21 cellular contexts compared by ENCODE assay signal in the genomic region with DNA sequence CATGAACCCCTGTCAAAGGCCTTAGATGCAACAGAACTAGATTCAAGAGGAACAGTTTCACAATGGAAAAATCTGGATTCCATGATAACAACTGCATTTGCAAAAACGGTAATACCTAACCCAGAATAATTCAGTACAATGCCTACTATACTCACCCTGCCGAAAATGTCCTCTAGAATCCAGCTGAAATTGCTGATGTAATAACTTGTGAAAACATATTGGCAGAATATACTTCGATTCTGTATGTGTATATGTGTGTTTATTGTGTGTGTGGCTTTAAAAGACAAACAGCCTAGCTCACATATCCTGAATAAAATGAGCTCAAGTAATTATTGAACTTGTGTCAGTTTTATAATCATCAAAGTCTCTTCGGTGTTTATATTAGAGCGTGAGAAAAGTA. TPM values are rescaled to one million over a fixed set of nuclear protein-coding genes. Genes with fewer than 3 reads are reported as not detected.
DNase-seq lines count a peak whose midpoint lies in the region; ATAC-seq, FAIRE-seq and TF ChIP-seq lines count a peak whose summit lies in the region.
"Had no signal": no experiment of that assay in that cellular context is flagged by ENCODE, and none has a peak within 500 bp of the region (broad histone marks: within the 10 kb centered on the region; RNA-seq: fewer than 3 reads in every experiment).

No MANE protein-coding gene starts in this region.

- peaks cover 12% of the 10 kb centered on the region for H3K9me1 ChIP-seq in IMR-90 (ENCODE audit: insufficient read depth, low read length)

- H3K79me1 ChIP-seq in IMR-90 (ENCODE audit: low read depth in 1 of 2, low read length in 2 of 2) = peaks cover 8 to 32% of the 10 kb centered on the region in 2 experiments; a peak in 2 of 4 replicates

- H3K79me2 ChIP-seq in HepG2 (ENCODE audit: insufficient read depth, low read length) = no peaks in the 10 kb centered on the region
- H3K79me2 ChIP-seq: parathyroid adenoma had no signal

- H2AFZ ChIP-seq in IMR-90 (replicated peaks; ENCODE audit: low read length, poor library complexity) = no peak overlapping the region
- no peak overlapping the region for H2AFZ ChIP-seq in HepG2 (ENCODE audit: low read length)
- H2AFZ ChIP-seq: parathyroid adenoma had no signal

- no peak for ATAC-seq in IMR-90 (ENCODE audit: low read depth)
- no peak for ATAC-seq in activated T-helper 17 cell treated with anti-CD3 and anti-CD28 coated beads, Interleukin-2, amount 50 U/mL, for 72 hours (replicated peaks)
- no peak for ATAC-seq in HepG2
- no peak for ATAC-seq in right cardiac atrium

- no peak overlapping the region for H2AK5ac ChIP-seq in IMR-90 (ENCODE audit: low read depth, low read length)

- TF ChIP-seq RAD21 in IMR-90 (IDR thresholded peaks at IDR 0.05; ENCODE audit: low read length) (no peak), HepG2 (CRISPR knock-in tag; IDR thresholded peaks at IDR 0.05) (no peak)

- in situ Hi-C loops in IMR-90 (cut with MboI; ENCODE audit: low sequenced_read_pairs) (no loop called here), HepG2 (cut with HindIII; ENCODE audit: extremely low pct_ligation_motif_present, low pct_unique_long_range_greater_than_20kb) (no loop called here)

- H4K91ac ChIP-seq in IMR-90 (ENCODE audit: insufficient read depth, low read depth, low read length) = peak overlapping the region; percentile 37; the same call in 1 of the 2 replicates

- TF ChIP-seq POLR2A in IMR-90 (IDR thresholded peaks at IDR 0.05; ENCODE audit: low read depth, low read length) = no peak
- TF ChIP-seq POLR2A in HepG2 (IDR thresholded peaks at IDR 0.05; ENCODE audit: insufficient read depth in 1 of 2, low read depth in 2 of 2, low read length in 2 of 2) = no peak

- no peak for TF ChIP-seq CTCF in IMR-90 (conservative IDR thresholded peaks at IDR 0.05; ENCODE audit: low read depth, low read length)
- no peak for TF ChIP-seq CTCF in HepG2 (CRISPR knock-in tag; IDR thresholded peaks at IDR 0.05)

- no peak overlapping the region for H3K9ac ChIP-seq in IMR-90 (ENCODE audit: low read depth, low read length)
- H3K9ac ChIP-seq in HepG2 (ENCODE audit: insufficient read depth, low read depth, low read length) = peak overlapping the region; percentile 48; the same call in 1 of the 2 replicates
- H3K9ac ChIP-seq: parathyroid adenoma had no signal

- DNase-seq in CD4-positive, alpha-beta memory T cell = no peak
- DNase-seq in IMR-90 (no peak), HepG2 (ENCODE audit: low spot score) (no peak), right cardiac atrium (no peak), A172 (ENCODE audit: low spot score) (no peak)
- no peak for DNase-seq in NK-92 treated with Interleukin-12 subunit alpha and Interleukin-12 subunit beta, amount 100 ng/mL, for 24 hours (lab: John Stamatoyannopoulos, UW)
- DNase-seq: activated CD4-positive, alpha-beta memory T cell treated with anti-CD3 and anti-CD28 coated beads for 36 hours; activated CD8-positive, alpha-beta memory T cell treated with anti-CD3 and anti-CD28 coated beads, Interleukin-2, amount 50 U/mL, for 48 hours; hypothalamus; mammary epithelial cell; NCI-H2029 treated with DMSO at 0.1 percent for 48 hours; NCI-H526; nephron progenitor cell; sigmoid colon; stimulated activated CD4-positive, alpha-beta T cell treated with anti-CD3 and anti-CD28 coated beads, Interleukin-4, amount 100 ng/mL, for 1 hour; thyroid gland had no signal

- no peak for FAIRE-seq in HepG2 (lab: Jason Lieb, UNC)

- H3K4me3 ChIP-seq in CD4-positive, alpha-beta memory T cell (ENCODE audit: low read length in 2 of 2) = no peak overlapping the region
- H3K4me3 ChIP-seq in IMR-90 (ENCODE audit: insufficient read depth, low read depth, low read length) = no peak overlapping the region
- no peak overlapping the region for H3K4me3 ChIP-seq in HepG2 (replicated peaks in 1 of 3; ENCODE audit: insufficient read depth in 1 of 3, low read depth in 2 of 3, low read length in 3 of 3)
- H3K4me3 ChIP-seq in right cardiac atrium (ENCODE audit: low read length) = no peak overlapping the region
- H3K4me3 ChIP-seq: HAP-1, sigmoid colon, thyroid gland had no signal

- H2BK5ac ChIP-seq in IMR-90 (ENCODE audit: low read depth, low read length, poor library complexity, severe bottlenecking) = peak overlapping the region; percentile 0

- peak overlapping the region; percentile 51; the same call in 1 of the 2 replicates for H2BK20ac ChIP-seq in IMR-90 (ENCODE audit: low read depth, low read length)

- peaks cover 20 to 39% (median 31%) of the 10 kb centered on the region in 4 donors for H3K4me1 Mint-ChIP-seq in CD4-positive, alpha-beta memory T cell
- peaks cover 28% of the 10 kb centered on the region for H3K4me1 Mint-ChIP-seq in activated T-helper 17 cell treated with anti-CD3 and anti-CD28 coated beads, Interleukin-2, amount 50 U/mL, for 72 hours

- no peaks in the 10 kb centered on the region for H3K9me3 ChIP-seq in CD4-positive, alpha-beta memory T cell (ENCODE audit: control insufficient read depth in 1 of 2, low read length in 2 of 2)
- H3K9me3 ChIP-seq in IMR-90 (ENCODE audit: control insufficient read depth, insufficient read depth, low read length) (no peaks in the 10 kb centered on the region), HepG2 (ENCODE audit: low read length) (no peaks in the 10 kb centered on the region), right cardiac atrium (ENCODE audit: control insufficient read depth, low read length) (no peaks in the 10 kb centered on the region)
- H3K9me3 ChIP-seq: HAP-1, sigmoid colon, thyroid gland had no signal

- peak overlapping the region; percentile 68 for H2BK120ac ChIP-seq in IMR-90 (ENCODE audit: low read depth, low read length)

- H3K4me3 Mint-ChIP-seq in CD4-positive, alpha-beta memory T cell = peak overlapping the region in 3 of 8 donors; percentile 27 to 73 (median 49)
- H3K4me3 Mint-ChIP-seq in activated T-helper 17 cell treated with anti-CD3 and anti-CD28 coated beads, Interleukin-2, amount 50 U/mL, for 72 hours = peak overlapping the region; percentile 15
- H3K4me3 Mint-ChIP-seq: activated CD4-positive, alpha-beta memory T cell treated with anti-CD3 and anti-CD28 coated beads for 36 hours; nephron progenitor cell; T-helper 1 cell treated with Interleukin-12 subunit alpha and Interleukin-12 subunit beta and Interleukin-4 antibody, amounts not matched to agents 30 μg/mL and 1 μg/mL, for 36 hours had no signal

- no peaks in the 10 kb centered on the region for H3K27me3 Mint-ChIP-seq in CD4-positive, alpha-beta memory T cell
- no peaks in the 10 kb centered on the region for H3K27me3 Mint-ChIP-seq in activated T-helper 17 cell treated with anti-CD3 and anti-CD28 coated beads, Interleukin-2, amount 50 U/mL, for 72 hours
- H3K27me3 Mint-ChIP-seq: activated CD4-positive, alpha-beta memory T cell treated with anti-CD3 and anti-CD28 coated beads for 36 hours had no signal

- H4K8ac ChIP-seq in IMR-90 (ENCODE audit: low read depth in 2 of 2, low read length in 2 of 2) = peak overlapping the region; percentile 57 to 65

- H2AK9ac ChIP-seq in IMR-90 (replicated peaks; ENCODE audit: low read depth, low read length, poor library complexity) = no peak overlapping the region

- 0 out of 2 replicates have a peak overlapping the region, but pooled peaks have one; percentile 34 for H3K56ac ChIP-seq in IMR-90 (ENCODE audit: extremely low read depth, insufficient read depth, low read length)

- no TSS peak for BruUV-seq in IMR-90 (replicated peaks; lab: Mats Ljungman, UMichigan)
- BruUV-seq in HepG2 (replicated peaks; lab: Mats Ljungman, UMichigan) = no TSS peak

- intact Hi-C loops in CD4-positive, alpha-beta memory T cell (cut with micrococcal nuclease) = no loop called here
- intact Hi-C loops in IMR-90 (cut with micrococcal nuclease) (no loop called here), HepG2 (cut with micrococcal nuclease; ENCODE audit: unreplicated experiment) (loop anchor here (10.0 kb wide), 1 partner anchor 1551 kb away; no protein-coding TSS in a partner anchor), right cardiac atrium (cut with DNase I) (no loop called here)

- peak overlapping the region in 5 of 7 donors; percentile 35 to 89 (median 76) for H3K27ac Mint-ChIP-seq in CD4-positive, alpha-beta memory T cell
- H3K27ac Mint-ChIP-seq in activated T-helper 17 cell treated with anti-CD3 and anti-CD28 coated beads, Interleukin-2, amount 50 U/mL, for 72 hours = no peak overlapping the region
- H3K27ac Mint-ChIP-seq: activated CD4-positive, alpha-beta memory T cell treated with anti-CD3 and anti-CD28 coated beads for 36 hours; nephron progenitor cell had no signal

- no peak overlapping the region for H3K27ac ChIP-seq in CD4-positive, alpha-beta memory T cell (ENCODE audit: low read depth, low read length)
- H3K27ac ChIP-seq in IMR-90 (ENCODE audit: insufficient read depth, low read length) = no peak overlapping the region
- H3K27ac ChIP-seq in HepG2 (ENCODE audit: extremely low read length, insufficient read depth, low read length) = peak overlapping the region; percentile 64
- no peak overlapping the region for H3K27ac ChIP-seq in right cardiac atrium (ENCODE audit: low read length)
- H3K27ac ChIP-seq: parathyroid adenoma, RWPE1, sigmoid colon, thyroid gland had no signal

- peaks cover 0 to 8% (median under 1%) of the 10 kb centered on the region in 8 donors for H3K9me3 Mint-ChIP-seq in CD4-positive, alpha-beta memory T cell
- H3K9me3 Mint-ChIP-seq in activated T-helper 17 cell treated with anti-CD3 and anti-CD28 coated beads, Interleukin-2, amount 50 U/mL, for 72 hours = no peaks in the 10 kb centered on the region

- H4K5ac ChIP-seq in IMR-90 (ENCODE audit: low read depth, low read length) = peak overlapping the region; percentile 39; the same call in 1 of the 2 replicates

- H3K18ac ChIP-seq in IMR-90 (ENCODE audit: low read depth, low read length) = peak overlapping the region; percentile 50; the same call in 1 of the 2 replicates

- CTCF ChIA-PET in CD4-positive, alpha-beta memory T cell (lab: Charles Lee; ENCODE audit: partially characterized antibody) = interaction anchor here (0.7 kb wide), 1 partner anchor 197 kb away, joined by 3 read pairs; no protein-coding TSS in a partner anchor
- CTCF ChIA-PET in IMR-90 (lab: Yijun Ruan, JAX) (interaction anchor here (0.6 kb wide), 2 partner anchors 14 to 676 kb away, joined by 3 to 5 read pairs; no protein-coding TSS in a partner anchor), HepG2 (lab: Yijun Ruan, JAX; ENCODE audit: low intra/inter-chr PET ratio, low total read pairs) (no interaction called here)

- peak overlapping the region; percentile 87; the same call in 1 of the 3 replicates for H2BK15ac ChIP-seq in IMR-90 (ENCODE audit: low read depth, low read length)

- H3K4ac ChIP-seq in IMR-90 (ENCODE audit: low read depth, low read length) = peak overlapping the region; percentile 33; the same call in 1 of the 2 replicates

- H4K20me1 ChIP-seq in IMR-90 (ENCODE audit: insufficient read depth, low read length) = no peaks in the 10 kb centered on the region
- no peaks in the 10 kb centered on the region for H4K20me1 ChIP-seq in HepG2 (ENCODE audit: insufficient read depth, low read length)

- 0 out of 2 replicates have a peak overlapping the region, but pooled peaks have one; percentile 38 for H3K14ac ChIP-seq in IMR-90 (replicated peaks; ENCODE audit: low read depth, low read length)

- TF ChIP-seq EP300 in HepG2 (IDR thresholded peaks at IDR 0.05; ENCODE audit: low read depth in 2 of 2, low read length in 2 of 2) = no peak
- TF ChIP-seq EP300 in HepG2 (CRISPR knock-in tag; IDR thresholded peaks at IDR 0.05; ENCODE audit: borderline replicate concordance) = no peak

- H3K27me3 ChIP-seq in CD4-positive, alpha-beta memory T cell (ENCODE audit: insufficient read depth, low read length) = no peaks in the 10 kb centered on the region
- no peaks in the 10 kb centered on the region for H3K27me3 ChIP-seq in IMR-90 (ENCODE audit: control insufficient read depth, insufficient read depth, low read length)
- no peaks in the 10 kb centered on the region for H3K27me3 ChIP-seq in HepG2 (ENCODE audit: control insufficient read depth in 1 of 2, insufficient read depth in 2 of 2, low read length in 2 of 2)
- H3K27me3 ChIP-seq in right cardiac atrium (ENCODE audit: control insufficient read depth, insufficient read depth) = no peaks in the 10 kb centered on the region
- H3K27me3 ChIP-seq: sigmoid colon, thyroid gland had no signal

- no peaks in the 10 kb centered on the region for H3K36me3 ChIP-seq in CD4-positive, alpha-beta memory T cell (ENCODE audit: insufficient read depth, low read length)
- no peaks in the 10 kb centered on the region for H3K36me3 ChIP-seq in IMR-90 (ENCODE audit: control insufficient read depth, insufficient read depth, low read length)
- no peaks in the 10 kb centered on the region for H3K36me3 ChIP-seq in HepG2 (replicated peaks in 1 of 2; ENCODE audit: control insufficient read depth in 1 of 2, insufficient read depth in 2 of 2, low read length in 2 of 2)
- H3K36me3 ChIP-seq: HAP-1, sigmoid colon, thyroid gland had no signal

- H3K23ac ChIP-seq in IMR-90 (ENCODE audit: low read depth, low read length) = peak overlapping the region; percentile 48; the same call in 1 of the 2 replicates

- POLR2A ChIA-PET in CD4-positive, alpha-beta memory T cell (lab: Charles Lee; ENCODE audit: partially characterized antibody) = interaction anchor here (1.1 kb wide), 1 partner anchor 45 kb away, joined by 4 read pairs; no protein-coding TSS in a partner anchor
- POLR2A ChIA-PET in IMR-90 (lab: Charles Lee; ENCODE audit: unreplicated experiment) (no interaction called here), HepG2 (lab: Yijun Ruan, JAX) (interaction anchor here (1.3 kb wide), 1 partner anchor 46 kb away, joined by 9 read pairs; a partner anchor contains a TSS)

- no peaks in the 10 kb centered on the region for H3K36me3 Mint-ChIP-seq in CD4-positive, alpha-beta memory T cell
- H3K36me3 Mint-ChIP-seq in activated T-helper 17 cell treated with anti-CD3 and anti-CD28 coated beads, Interleukin-2, amount 50 U/mL, for 72 hours (ENCODE audit: low read depth) = no peaks in the 10 kb centered on the region

- dilution Hi-C loops in IMR-90 (cut with HindIII; ENCODE audit: low sequenced_read_pairs, unreplicated experiment) = no loop called here

- H3K4me2 ChIP-seq in IMR-90 (ENCODE audit: low read depth, low read length) (peak overlapping the region; percentile 30; the same call in 1 of the 2 replicates), HepG2 (ENCODE audit: low read depth, low read length) (peak overlapping the region; percentile 65)

- no CpG with 5 or more reads among the region's 5 CpGs for WGBS in IMR-90 (ENCODE audit: extremely low coverage in 2 of 2, insufficient read length in 1 of 2), 2 experiments
- 68% methylated on average over 5 of the region's 5 CpGs for WGBS in HepG2 (ENCODE audit: low lambda C conversion rate)
- 80% methylated on average over 5 of the region's 5 CpGs for whole genome bisulfite sequencing in right cardiac atrium

- H3K4me1 ChIP-seq in CD4-positive, alpha-beta memory T cell (ENCODE audit: insufficient read depth, low read length) = peaks cover 31% of the 10 kb centered on the region
- H3K4me1 ChIP-seq in IMR-90 (ENCODE audit: control insufficient read depth, insufficient read depth, low read length) (peaks cover 11% of the 10 kb centered on the region), HepG2 (ENCODE audit: insufficient read depth, low read length) (peaks cover 75% of the 10 kb centered on the region), right cardiac atrium (ENCODE audit: control insufficient read depth, insufficient read depth, low read length) (peaks cover 5% of the 10 kb centered on the region)
- H3K4me1 ChIP-seq: parathyroid adenoma, sigmoid colon had no signal

RNA-seq across cellular contexts. Expression of a gene that starts 46.0 kb away (rescaled TPM):
- total RNA-seq in CD4-positive, alpha-beta memory T cell = 1 to 10 TPM; 8.2 to 8.5 TPM
- 1 to 10 TPM; 1.3 to 2.3 TPM for polyA plus RNA-seq in CD4-positive, alpha-beta memory T cell
- total RNA-seq in IMR-90 (2012; rRNA removed) (27.8 and 47.8 TPM in 2 replicates), HepG2 (2016; rRNA removed; fragmentation: Illumina TruSeq; extraction: Trizol) (41.0 and 42.6 TPM in 2 replicates), right cardiac atrium (1 to 10 TPM; 2.0 to 5.9 (median 3.5) TPM)
- polyA plus RNA-seq in IMR-90 (2012; rRNA removed) (28.9 and 32.4 TPM in 2 replicates), HepG2 (2011; rRNA removed) (30.5 and 33.8 TPM in 2 replicates), right cardiac atrium (3.9 TPM)
- polyA plus RNA-seq in IMR-90 (2012; cell fraction: cytosol; rRNA removed) = 38.1 and 58.3 TPM in 2 replicates
- 63.4 and 81.1 TPM in 2 replicates for polyA plus RNA-seq in IMR-90 (2012; cell fraction: nucleus; rRNA removed; ENCODE audit: low replicate concordance)
- total RNA-seq in activated T-helper 17 cell treated with anti-CD3 and anti-CD28 coated beads, Interleukin-2, amount 50 U/mL, for 72 hours = 10 to 100 TPM; 23.3 to 51.9 TPM
- total RNA-seq in HepG2 (2016; cell fraction: cytosol; rRNA removed; fragmentation: Illumina TruSeq; extraction: Trizol; ENCODE audit: low read depth) = 17.8 and 19.6 TPM in 2 replicates
- 40.7 and 41.0 TPM in 2 replicates for total RNA-seq in HepG2 (2016; cell fraction: insoluble cytoplasmic fraction; rRNA removed; fragmentation: Illumina TruSeq; extraction: Trizol)
- total RNA-seq in HepG2 (2016; cell fraction: membrane; rRNA removed; fragmentation: Illumina TruSeq; extraction: Trizol) = 46.7 and 48.5 TPM in 2 replicates
- 48.4 and 49.5 TPM in 2 replicates for total RNA-seq in HepG2 (2016; cell fraction: nucleus; rRNA removed; fragmentation: Illumina TruSeq; extraction: Trizol)
- 25.4 and 27.1 TPM in 2 replicates for polyA plus RNA-seq in HepG2 (2011; cell fraction: cytosol; rRNA removed)
- 24.3 and 25.8 TPM in 2 replicates for polyA plus RNA-seq in HepG2 (2011; cell fraction: nucleus; rRNA removed)
- polyA plus RNA-seq in HepG2 (2012) = 19.1 and 25.3 TPM in 2 replicates
- polyA plus RNA-seq in HepG2 (2016; cell fraction: cytosol; fragmentation: Illumina TruSeq; extraction: Trizol; ENCODE audit: low read depth) = 10.9 and 15.0 TPM in 2 replicates
- polyA plus RNA-seq in HepG2 (2016; cell fraction: insoluble cytoplasmic fraction; fragmentation: Illumina TruSeq; extraction: Trizol; ENCODE audit: low read depth) = 61.4 and 62.2 TPM in 2 replicates
- 29.1 and 33.4 TPM in 2 replicates for polyA plus RNA-seq in HepG2 (2016; cell fraction: membrane; fragmentation: Illumina TruSeq; extraction: Trizol; ENCODE audit: low read depth)
- 87.7 and 87.9 TPM in 2 replicates for polyA plus RNA-seq in HepG2 (2016; cell fraction: nucleus; fragmentation: Illumina TruSeq; extraction: Trizol; ENCODE audit: insufficient read depth, low read depth)
- polyA minus RNA-seq in HepG2 (2011; rRNA and poly(A)+ RNA removed; ENCODE audit: low replicate concordance) = 3.0 and 40.9 TPM in 2 replicates
- polyA minus RNA-seq in HepG2 (2011; cell fraction: cytosol; rRNA and poly(A)+ RNA removed) = 43.4 and 48.0 TPM in 2 replicates
- 53.5 and 53.8 TPM in 2 replicates for polyA minus RNA-seq in HepG2 (2011; cell fraction: nucleus; rRNA and poly(A)+ RNA removed)
- 48.3 and 61.6 TPM in 2 replicates for total RNA-seq in A172 (2014; rRNA removed; shearing (Covaris generic))
